8 cellular contexts compared by ENCODE assay signal in the genomic region with DNA sequence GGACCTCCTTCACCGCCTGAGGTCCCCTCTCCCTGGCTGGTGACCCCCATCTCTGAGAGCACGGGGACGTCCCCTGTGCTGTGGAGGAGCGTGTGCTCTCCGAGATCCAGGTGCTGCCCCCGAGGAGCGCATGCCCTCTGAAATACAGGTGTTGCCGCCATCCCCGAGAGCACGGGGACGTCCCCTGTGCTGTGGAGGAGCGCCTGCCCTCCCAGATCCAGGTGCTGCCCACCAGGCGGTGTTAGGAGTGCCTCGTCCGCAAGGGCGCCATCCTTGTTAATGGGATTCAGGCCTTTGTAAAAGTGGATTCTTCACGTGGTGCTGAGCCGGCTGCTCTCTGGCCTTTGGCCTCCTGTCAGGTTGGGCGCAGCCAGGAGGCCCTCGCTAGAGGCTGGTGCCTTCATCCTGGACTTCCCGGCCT. TPM values are rescaled to one million over a fixed set of nuclear protein-coding genes. Genes with fewer than 3 reads are reported as not detected.
DNase-seq lines count a peak whose midpoint lies in the region; ATAC-seq and TF ChIP-seq lines count a peak whose summit lies in the region.

No MANE protein-coding gene starts in this region.

- ATAC-seq in HG03139 (IDR thresholded peaks at IDR 0.05; ENCODE audit: unreplicated experiment), result peak; percentile 5

- no peak overlapping the region for H3K27ac ChIP-seq in esophagus muscularis mucosa (replicated peaks in 1 of 4)
- H3K27ac ChIP-seq in skeletal muscle tissue (ENCODE audit: low read depth, low read length), result no peak overlapping the region

- peak in 2 of 3 experiments; percentile 77 to 83 for DNase-seq in NCI-H1417 (lab: John Stamatoyannopoulos, UW)
- DNase-seq in NCI-H1417 treated with DMSO at 0.1 percent for 48 hours (lab: John Stamatoyannopoulos, UW), result no peak
- no peak for DNase-seq in esophagus muscularis mucosa (ENCODE audit: extremely low spot score)
- DNase-seq in cortex of kidney (lab: John Stamatoyannopoulos, UW), result no peak
- DNase-seq in NCI-H187 treated with DMSO at 0.1 percent for 48 hours (lab: John Stamatoyannopoulos, UW), result no peak
- DNase-seq in occipital lobe (lab: John Stamatoyannopoulos, UW), result no peak

- WGBS in esophagus muscularis mucosa, result 84% methylated on average over 9 of the region's 21 CpGs

- H3K4me1 ChIP-seq in esophagus muscularis mucosa (peaks cover 0 to 12% (median 9%) of the 10 kb centered on the region in 4 donors), skeletal muscle tissue (ENCODE audit: control insufficient read depth in 3 of 3, insufficient read depth in 3 of 3, low read length in 3 of 3) (peaks cover 5 to 7% (median 6%) of the 10 kb centered on the region in 3 donors)

- intact Hi-C loops in esophagus muscularis mucosa (cut with DNase I), result loop anchor here (5.0 to 10.0 kb wide), 2 partner anchors 263 to 460 kb away; a partner anchor contains a TSS

- TF ChIP-seq POLR2A in esophagus muscularis mucosa (IDR thresholded peaks at IDR 0.05; ENCODE audit: low read depth), result no peak

- peak overlapping the region; percentile 50 to 75 (median 69) for H3K9ac ChIP-seq in skeletal muscle tissue (ENCODE audit: low read depth in 1 of 3, low read length in 3 of 3)

- H3K36me3 ChIP-seq in esophagus muscularis mucosa (peaks cover 5 to 49% (median 40%) of the 10 kb centered on the region in 4 donors), skeletal muscle tissue (ENCODE audit: control insufficient read depth in 3 of 3, insufficient read depth in 3 of 3, low read length in 3 of 3) (peaks cover 13 to 33% (median 25%) of the 10 kb centered on the region in 3 donors)

- H3K27me3 ChIP-seq in esophagus muscularis mucosa (no peaks in the 10 kb centered on the region), skeletal muscle tissue (ENCODE audit: control insufficient read depth in 3 of 3, insufficient read depth in 3 of 3, low read length in 3 of 3) (peaks cover 0 to 3% (median 2%) of the 10 kb centered on the region in 3 donors)

- no peak for TF ChIP-seq CTCF in esophagus muscularis mucosa (IDR thresholded peaks at IDR 0.05)

- H3K9me3 ChIP-seq in esophagus muscularis mucosa, result no peaks in the 10 kb centered on the region
- H3K9me3 ChIP-seq in skeletal muscle tissue (ENCODE audit: control insufficient read depth in 3 of 3, low read length in 3 of 3), result no peaks in the 10 kb centered on the region

- TF ChIP-seq EP300 in esophagus muscularis mucosa (IDR thresholded peaks at IDR 0.05), result no peak

- H3K4me3 ChIP-seq in esophagus muscularis mucosa (peak overlapping the region; percentile 30 to 53 (median 36)), skeletal muscle tissue (ENCODE audit: low read length in 3 of 3) (peak overlapping the region; percentile 25 to 64 (median 46))

RNA-seq across cellular contexts. Expression of a gene that starts 10.1 kb away (rescaled TPM):
- total RNA-seq in esophagus muscularis mucosa (10 to 100 TPM; 10.4 to 15.4 (median 11.5) TPM), skeletal muscle tissue (5.7 TPM), occipital lobe (6.2 TPM)

RNA-seq across cellular contexts. Expression of a gene that starts 10.2 kb away (rescaled TPM):
- total RNA-seq in esophagus muscularis mucosa, result 10 to 100 TPM in 3 of 4 donors, 1 to 10 TPM in 1; 9.1 to 12.8 (median 11.3) TPM
- 8.4 TPM for total RNA-seq in skeletal muscle tissue
- total RNA-seq in occipital lobe, result 7.6 TPM

Comparison
In these comparisons a context has a peak if more than half of its experiments do, and no peak if none do; other contexts are left out.
1. DNase-seq: peak in NCI-H1417 (2 of 3); none in NCI-H1417 treated with DMSO at 0.1 percent for 48 hours (single experiment), esophagus muscularis mucosa (single experiment), cortex of kidney (single experiment), NCI-H187 treated with DMSO at 0.1 percent for 48 hours (single experiment) and occipital lobe (single experiment).